8 cellular contexts compared by ENCODE assay signal in genomic region chr10:79446451-79447020, GRCh38. TPM values are rescaled to one million over a fixed set of nuclear protein-coding genes. Genes with fewer than 3 reads are reported as not detected.
A peak's percentile ranks its signal among the peaks of the same experiment; 100 is the strongest.
DNase-seq lines count a peak whose midpoint lies in the region; ATAC-seq and TF ChIP-seq lines count a peak whose summit lies in the region.

No MANE protein-coding gene starts in this region.

- H3K36me3 Mint-ChIP-seq in CD4-positive, alpha-beta memory T cell = peaks cover 0 to 2% of the 10 kb centered on the region in 2 donors

- no peaks in the 10 kb centered on the region for H3K27me3 Mint-ChIP-seq in CD4-positive, alpha-beta memory T cell

- no peaks in the 10 kb centered on the region for H3K36me3 ChIP-seq in CD4-positive, alpha-beta memory T cell (ENCODE audit: insufficient read depth, low read length)
- H3K36me3 ChIP-seq in PC-3 (ENCODE audit: low read depth, low read length) = no peaks in the 10 kb centered on the region
- H3K36me3 ChIP-seq in brain microvascular endothelial cell (replicated peaks) = no peaks in the 10 kb centered on the region

- peak overlapping the region; percentile 4 for H3K9ac ChIP-seq in PC-3 (ENCODE audit: low read length)

- peak overlapping the region; percentile 82 for H2AFZ ChIP-seq in PC-3 (ENCODE audit: low read length)

- H3K79me2 ChIP-seq in PC-3 (ENCODE audit: low read length) = peaks cover 33% of the 10 kb centered on the region

- H3K9me3 ChIP-seq in CD4-positive, alpha-beta memory T cell (ENCODE audit: control insufficient read depth in 1 of 2, low read length in 2 of 2) = no peaks in the 10 kb centered on the region
- H3K9me3 ChIP-seq in PC-3 (ENCODE audit: low read length) = no peaks in the 10 kb centered on the region

- peak overlapping the region; percentile 57 for H3K27ac ChIP-seq in CD4-positive, alpha-beta memory T cell (ENCODE audit: low read depth, low read length)
- H3K27ac ChIP-seq in PC-3 (ENCODE audit: low read length) (no peak overlapping the region), brain microvascular endothelial cell (peak overlapping the region; percentile 77)

- no peaks in the 10 kb centered on the region for H3F3A ChIP-seq in PC-3 (ENCODE audit: low read length, unreplicated experiment)

- peaks cover 21% of the 10 kb centered on the region for H3K4me1 ChIP-seq in CD4-positive, alpha-beta memory T cell (ENCODE audit: insufficient read depth, low read length)
- H3K4me1 ChIP-seq in PC-3 (ENCODE audit: insufficient read depth, low read length) = peaks cover 49% of the 10 kb centered on the region

- CTCF ChIA-PET in CD4-positive, alpha-beta memory T cell (lab: Charles Lee; ENCODE audit: partially characterized antibody) = interaction anchor here (1.0 kb wide), 1 partner anchor 72 kb away, joined by 3 read pairs; no protein-coding TSS in a partner anchor
- CTCF ChIA-PET in PC-3 (lab: Charles Lee) = interaction anchor here (0.7 to 1.3 kb wide), 4 partner anchors 11 to 72 kb away, joined by 3 to 14 read pairs (median 4); no protein-coding TSS in a partner anchor

- no peak for TF ChIP-seq CTCF in PC-3 (conservative IDR thresholded peaks at IDR 0.05; ENCODE audit: low read depth, low read length)
- no peak for TF ChIP-seq CTCF in brain microvascular endothelial cell (IDR thresholded peaks at IDR 0.05; ENCODE audit: low read depth, low read length, missing control alignments)

- H3K27me3 ChIP-seq in CD4-positive, alpha-beta memory T cell (ENCODE audit: insufficient read depth, low read length) = no peaks in the 10 kb centered on the region
- no peaks in the 10 kb centered on the region for H3K27me3 ChIP-seq in PC-3 (ENCODE audit: low read length)
- no peaks in the 10 kb centered on the region for H3K27me3 ChIP-seq in brain microvascular endothelial cell (replicated peaks)

- peak overlapping the region; percentile 78 for H3K4me2 ChIP-seq in PC-3 (ENCODE audit: low read length)

- peaks cover 17 to 34% (median 23%) of the 10 kb centered on the region in 4 donors for H3K4me1 Mint-ChIP-seq in CD4-positive, alpha-beta memory T cell

- intact Hi-C loops in CD4-positive, alpha-beta memory T cell (cut with micrococcal nuclease) = loop anchor here (1.0 to 10.0 kb wide), 6 partner anchors 21 to 1412 kb away; partner anchors contain the start of gene RPS24
- intact Hi-C loops in PC-3 (cut with micrococcal nuclease) = loop anchor here (5.0 to 10.0 kb wide), 3 partner anchors 56 to 1402 kb away; partner anchors contain the start of gene ZMIZ1

- peak overlapping the region; percentile 10 to 98 (median 76) for H3K27ac Mint-ChIP-seq in CD4-positive, alpha-beta memory T cell

- BruUV-seq in PC-3 (replicated peaks; lab: Mats Ljungman, UMichigan) = no TSS peak

- no peaks in the 10 kb centered on the region for H3K9me2 ChIP-seq in PC-3 (replicated peaks; ENCODE audit: low read length)

- DNase-seq in CD4-positive, alpha-beta memory T cell = peak in 4 of 5 donors; percentile 6 to 54 (median 18)
- DNase-seq in PC-3 (peak; percentile 80), brain microvascular endothelial cell (no peak), kidney tubule cell (ENCODE audit: low spot score) (peak; percentile 54), cortex of kidney (lab: John Stamatoyannopoulos, UW) (no peak), NCI-H1930 (lab: John Stamatoyannopoulos, UW) (no peak)
- peak; percentile 25 for DNase-seq in stimulated activated naive CD8-positive, alpha-beta T cell treated with anti-CD3 and anti-CD28 coated beads, Interleukin-15, Interleukin-2, amounts not matched to agents 100 U/mL and 50 U/mL, for 24 hours

- in situ Hi-C loops in brain microvascular endothelial cell (cut with HindIII; ENCODE audit: low pct_ligation_motif_present, low sequenced_read_pairs) = no loop called here

- peaks cover 0 to 2% (median 0%) of the 10 kb centered on the region in 8 donors for H3K9me3 Mint-ChIP-seq in CD4-positive, alpha-beta memory T cell

- POLR2A ChIA-PET in CD4-positive, alpha-beta memory T cell (lab: Charles Lee; ENCODE audit: partially characterized antibody) = interaction anchor here (1.0 to 1.1 kb wide), 2 partner anchors 99 to 160 kb away, joined by 3 read pairs; partner anchors contain the start of gene PPIF
- POLR2A ChIA-PET in PC-3 (lab: Charles Lee; ENCODE audit: unreplicated experiment) = interaction anchor here (0.6 to 1.0 kb wide), 2 partner anchors 7 to 42 kb away, joined by 3 to 5 read pairs; no protein-coding TSS in a partner anchor

- peak overlapping the region; percentile 69 to 98 (median 84) for H3K4me3 Mint-ChIP-seq in CD4-positive, alpha-beta memory T cell

- no peak overlapping the region for H3K4me3 ChIP-seq in CD4-positive, alpha-beta memory T cell (ENCODE audit: low read length in 2 of 2)
- H3K4me3 ChIP-seq in PC-3 (ENCODE audit: low read length) (peak overlapping the region; percentile 61), brain microvascular endothelial cell (ENCODE audit: low read depth, low read length) (peak overlapping the region; percentile 52)

- H4K20me1 ChIP-seq in PC-3 (ENCODE audit: low read length) = peaks cover 7% of the 10 kb centered on the region; the same call in 1 of the 2 replicates

- ATAC-seq in PC-3 (no peak), GM18909 (IDR thresholded peaks at IDR 0.05; ENCODE audit: poor library complexity, unreplicated experiment) (no peak)
- no peak for ATAC-seq in stimulated activated naive CD8-positive, alpha-beta T cell treated with anti-CD3 and anti-CD28 coated beads, Interleukin-15, Interleukin-2, amounts not matched to agents 100 U/mL and 50 U/mL, for 24 hours

RNA-seq across cellular contexts. Expression of gene ZCCHC24, which starts 1.1 kb away (rescaled TPM):
- 1 to 10 TPM; 1.7 to 1.9 TPM for total RNA-seq in CD4-positive, alpha-beta memory T cell
- polyA plus RNA-seq in CD4-positive, alpha-beta memory T cell = under 1 TPM; 0.30 to 0.79 TPM
- total RNA-seq in PC-3 (2014; rRNA removed) = 32.9 and 40.7 TPM in 2 replicates

Comparison
In these comparisons a context has a peak if more than half of its experiments do, and no peak if none do; other contexts are left out.
1. DNase-seq: peak in CD4-positive, alpha-beta memory T cell (4 of 5), PC-3 (single experiment), kidney tubule cell (single experiment) and stimulated activated naive CD8-positive, alpha-beta T cell treated with anti-CD3 and anti-CD28 coated beads, Interleukin-15, Interleukin-2, amounts not matched to agents 100 U/mL and 50 U/mL, for 24 hours (single experiment); none in brain microvascular endothelial cell (single experiment), cortex of kidney (single experiment) and NCI-H1930 (0 of 2).
2. H3K4me3 ChIP-seq: peak in PC-3 (single experiment) and brain microvascular endothelial cell (single experiment); none in CD4-positive, alpha-beta memory T cell (0 of 2).
3. RNA of gene ZCCHC24, which starts 1.1 kb away (total RNA-seq): 32.9 to 40.7 TPM in PC-3; 1.7 to 1.9 TPM in CD4-positive, alpha-beta memory T cell; every median in the first group is over 10 times any median in the second.